In genomic region chr12:92141585-92142244, GRCh38 we compare ENCODE assay signal across 1 cellular context.
TF ChIP-seq lines count a peak whose summit lies in the region.

No MANE protein-coding gene starts in this region.

TF ChIP-seq in IMR-90, 13 proteins besides CTCF, POLR2A, EP300 and RAD21:
- TF ChIP-seq MXI1 (IDR thresholded peaks at IDR 0.05; ENCODE audit: borderline replicate concordance, low read depth, low read length) (no peak), CHD1 (IDR thresholded peaks at IDR 0.05; ENCODE audit: low read depth, low read length) (0 out of 2 replicates have a peak, but pooled peaks have one; percentile 36)
